In the genomic region with DNA sequence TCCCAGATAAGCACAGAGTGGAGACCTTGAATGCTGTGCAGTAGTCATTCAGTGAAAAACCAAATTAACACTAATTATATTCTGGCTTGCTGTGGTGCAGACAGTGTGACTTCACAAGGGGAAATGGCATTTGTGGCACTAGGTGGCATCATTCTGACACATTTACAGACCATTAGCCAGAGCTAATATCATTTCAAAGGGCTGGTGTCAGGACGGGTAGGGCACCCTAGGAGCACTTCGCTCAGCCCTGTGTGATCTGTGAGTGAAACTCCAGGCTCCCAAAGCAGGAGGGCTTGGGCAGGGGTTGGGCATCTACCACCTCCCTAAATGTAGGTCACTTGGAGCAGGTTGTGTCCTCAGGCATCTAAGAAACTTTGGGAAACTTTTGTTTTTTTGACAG, we compare ENCODE assay signal across 12 cellular contexts.
DNase-seq lines count a peak whose midpoint lies in the region; ATAC-seq, FAIRE-seq and TF ChIP-seq lines count a peak whose summit lies in the region.
"Had no signal": no experiment of that assay in that cellular context is flagged by ENCODE, and none has a peak within 500 bp of the region (broad histone marks: within the 10 kb centered on the region; RNA-seq: fewer than 3 reads in every experiment).

No MANE protein-coding gene starts in this region.

- no peak for FAIRE-seq in D721Med (lab: Jason Lieb, UNC)
- FAIRE-seq: astrocyte had no signal

- ATAC-seq in GM18868 (IDR thresholded peaks at IDR 0.05; ENCODE audit: unreplicated experiment) (peak; percentile 47), left lobe of liver (peak; percentile 64), HG03045 (IDR thresholded peaks at IDR 0.05; ENCODE audit: unreplicated experiment) (no peak)
- ATAC-seq: activated T-helper 17 cell treated with anti-CD3 and anti-CD28 coated beads, Interleukin-2, amount 50 U/mL, for 72 hours had no signal

- no peak for DNase-seq in D721Med (ENCODE audit: insufficient read length, low spot score)
- peak; percentile 13 for DNase-seq in NCI-H748 treated with DMSO at 0.1 percent for 48 hours (lab: John Stamatoyannopoulos, UW)
- DNase-seq in left lobe of liver (ENCODE audit: low spot score) = no peak
- DNase-seq in HPDE6-E6E7 (ENCODE audit: extremely low spot score) = no peak
- no peak for DNase-seq in AG08396 (ENCODE audit: low spot score)
- DNase-seq: activated CD4-positive, alpha-beta T cell treated with anti-CD3 and anti-CD28 coated beads, Interleukin-2, amount 10 ng/mL, durations not matched to agents 7 days and 5 days; effector CD4-positive, alpha-beta T cell; NCI-H1092 had no signal

- peak; percentile 12 for TF ChIP-seq CTCF in D721Med (IDR thresholded peaks at IDR 0.05; ENCODE audit: insufficient read depth, missing control alignments)
